ENCODE assay signal across 17 cellular contexts in the genomic region with DNA sequence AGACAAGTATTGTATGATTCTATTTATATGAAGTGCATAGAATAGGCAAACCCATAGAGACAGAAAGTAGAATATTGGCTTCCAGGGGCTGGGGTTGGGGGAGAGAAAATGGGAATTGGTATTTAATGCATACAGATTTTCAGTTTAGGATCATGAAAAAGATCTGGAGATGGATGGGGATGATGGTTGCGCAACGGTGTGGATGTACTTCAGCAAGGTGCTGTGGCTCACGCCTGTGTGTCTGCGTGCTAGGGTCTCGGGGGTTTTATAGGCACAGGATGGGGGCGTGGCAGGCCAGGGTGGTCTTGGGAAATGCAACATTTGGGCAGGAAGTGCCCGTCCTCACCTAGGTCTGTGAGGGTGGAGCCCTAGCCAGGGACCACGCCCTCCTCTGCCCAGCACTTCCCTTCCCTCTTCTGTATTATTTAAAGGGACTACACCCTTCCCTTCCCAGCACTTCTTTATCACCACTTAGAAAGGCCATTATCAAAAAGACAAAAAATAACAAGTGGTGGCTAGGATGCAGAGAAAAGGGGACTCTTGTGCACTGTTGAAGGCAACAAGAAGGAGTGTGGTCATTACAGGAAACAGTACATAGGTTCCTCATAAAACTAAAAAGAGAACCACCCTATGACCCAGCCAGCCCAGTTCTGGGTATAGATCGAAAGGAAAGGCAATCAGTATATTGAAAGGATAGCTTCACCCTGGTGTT. TPM values are rescaled to one million over a fixed set of nuclear protein-coding genes. Genes with fewer than 3 reads are reported as not detected.
DNase-seq lines count a peak whose midpoint lies in the region; ATAC-seq and TF ChIP-seq lines count a peak whose summit lies in the region.
"Had no signal": no experiment of that assay in that cellular context is flagged by ENCODE, and none has a peak within 500 bp of the region (broad histone marks: within the 10 kb centered on the region; RNA-seq: fewer than 3 reads in every experiment).

No MANE protein-coding gene starts in this region.

- no peak overlapping the region for H3K9ac ChIP-seq in BLaER1 treated with 17β-estradiol and CSF1 and Interleukin-3, amounts not matched to agents 10 nM and 100 nM
- H3K9ac ChIP-seq: BLaER1 had no signal

- H3K27ac Mint-ChIP-seq in naive thymus-derived CD4-positive, alpha-beta T cell: peak overlapping the region in 1 of 9 donors; percentile 0
- H3K27ac Mint-ChIP-seq: H9 had no signal

- POLR2A ChIA-PET in naive thymus-derived CD4-positive, alpha-beta T cell (lab: Charles Lee): no interaction called here

- DNase-seq in NOMO-1 treated with DMSO at 0.1 percent for 48 hours (lab: John Stamatoyannopoulos, UW; ENCODE audit: unreplicated experiment) (peak; percentile 16), NOMO-1 treated with dmso at 0.1 percent for 144 hours (lab: John Stamatoyannopoulos, UW; ENCODE audit: unreplicated experiment) (no peak)
- no peak for DNase-seq in naive thymus-derived CD4-positive, alpha-beta T cell
- DNase-seq: 8988T; AML-193; CD4-positive, alpha-beta memory T cell; DMS79; GOT3; H9 had no signal

- no peak overlapping the region for H3K27ac ChIP-seq in BLaER1 treated with 17β-estradiol and CSF1 and Interleukin-3, amounts not matched to agents 10 nM and 100 nM
- H3K27ac ChIP-seq in naive thymus-derived CD4-positive, alpha-beta T cell (ENCODE audit: low read depth, low read length): no peak overlapping the region
- H3K27ac ChIP-seq: BLaER1 had no signal

- H3K36me3 ChIP-seq in BLaER1 treated with 17β-estradiol and CSF1 and Interleukin-3, amounts not matched to agents 10 nM and 100 nM: no peaks in the 10 kb centered on the region
- no peaks in the 10 kb centered on the region for H3K36me3 ChIP-seq in naive thymus-derived CD4-positive, alpha-beta T cell (ENCODE audit: control insufficient read depth in 2 of 3, insufficient read depth in 3 of 3, low read length in 3 of 3)
- H3K36me3 ChIP-seq: BLaER1 had no signal

- TF ChIP-seq EP300 in Ishikawa (IDR thresholded peaks at IDR 0.05; ENCODE audit: borderline replicate concordance): no peak

- intact Hi-C loops in naive thymus-derived CD4-positive, alpha-beta T cell (cut with micrococcal nuclease): no loop called here

- no peaks in the 10 kb centered on the region for H4K20me1 ChIP-seq in BLaER1 treated with 17β-estradiol and CSF1 and Interleukin-3, amounts not matched to agents 10 nM and 100 nM
- H4K20me1 ChIP-seq: BLaER1 had no signal

- ATAC-seq in naive thymus-derived CD4-positive, alpha-beta T cell: peak; percentile 61
- ATAC-seq in GM19035 (IDR thresholded peaks at IDR 0.05; ENCODE audit: unreplicated experiment) (no peak), GM21528 (IDR thresholded peaks at IDR 0.05; ENCODE audit: low FRiP score, unreplicated experiment) (no peak)
- ATAC-seq: GM12878 had no signal

- H3K4me2 ChIP-seq in BLaER1 treated with 17β-estradiol and CSF1 and Interleukin-3, amounts not matched to agents 10 nM and 100 nM: peak overlapping the region in 7 of 11 experiments; percentile 14 to 75 (median 63); a peak in 12 of 22 replicates
- H3K4me2 ChIP-seq: BLaER1 had no signal

- H3K4me1 ChIP-seq in BLaER1 treated with 17β-estradiol and CSF1 and Interleukin-3, amounts not matched to agents 10 nM and 100 nM: peaks cover 21 to 38% (median 29%) of the 10 kb centered on the region in 10 experiments
- no peaks in the 10 kb centered on the region for H3K4me1 ChIP-seq in naive thymus-derived CD4-positive, alpha-beta T cell (ENCODE audit: control insufficient read depth in 2 of 2, insufficient read depth in 2 of 2, low read length in 2 of 2)

- H3K4me1 Mint-ChIP-seq in naive thymus-derived CD4-positive, alpha-beta T cell: peaks cover 0 to 13% (median 0%) of the 10 kb centered on the region in 7 donors
- H3K4me1 Mint-ChIP-seq: CD4-positive, alpha-beta memory T cell; H9 had no signal

- no peak for TF ChIP-seq RAD21 in Ishikawa (IDR thresholded peaks at IDR 0.05; ENCODE audit: low read depth)

- no peaks in the 10 kb centered on the region for H3K36me3 Mint-ChIP-seq in naive thymus-derived CD4-positive, alpha-beta T cell
- H3K36me3 Mint-ChIP-seq: CD4-positive, alpha-beta memory T cell had no signal

- H3K27me3 Mint-ChIP-seq in naive thymus-derived CD4-positive, alpha-beta T cell: peaks cover 3 to 59% (median 52%) of the 10 kb centered on the region in 5 donors

- CTCF ChIA-PET in naive thymus-derived CD4-positive, alpha-beta T cell (lab: Charles Lee): no interaction called here

- H3K9me3 Mint-ChIP-seq in naive thymus-derived CD4-positive, alpha-beta T cell: peaks cover 0 to 19% (median 4%) of the 10 kb centered on the region in 11 donors

- H3K27me3 ChIP-seq in BLaER1 treated with 17β-estradiol and CSF1 and Interleukin-3, amounts not matched to agents 10 nM and 100 nM: no peaks in the 10 kb centered on the region
- H3K27me3 ChIP-seq in naive thymus-derived CD4-positive, alpha-beta T cell (ENCODE audit: control insufficient read depth in 2 of 2, insufficient read depth in 2 of 2, low read length in 2 of 2): no peaks in the 10 kb centered on the region
- H3K27me3 ChIP-seq: BLaER1 had no signal

- peaks cover 0 to 3% (median 0%) of the 10 kb centered on the region in 11 experiments; a peak in 1 of 22 replicates for H3K9me3 ChIP-seq in BLaER1 treated with 17β-estradiol and CSF1 and Interleukin-3, amounts not matched to agents 10 nM and 100 nM (replicated peaks in 1 of 11)
- H3K9me3 ChIP-seq in naive thymus-derived CD4-positive, alpha-beta T cell (ENCODE audit: control insufficient read depth in 2 of 3, low read length in 3 of 3): no peaks in the 10 kb centered on the region
- H3K9me3 ChIP-seq: BLaER1 had no signal

- no peak overlapping the region for H3K4me3 Mint-ChIP-seq in naive thymus-derived CD4-positive, alpha-beta T cell
- H3K4me3 Mint-ChIP-seq: CD4-positive, alpha-beta memory T cell; H9 had no signal

- no peak overlapping the region for H3K4me3 ChIP-seq in BLaER1 treated with 17β-estradiol and CSF1 and Interleukin-3, amounts not matched to agents 10 nM and 100 nM
- H3K4me3 ChIP-seq in naive thymus-derived CD4-positive, alpha-beta T cell (ENCODE audit: low read length): no peak overlapping the region
- H3K4me3 ChIP-seq: BLaER1, GM12878 had no signal

TF ChIP-seq in Ishikawa, 13 proteins besides CTCF, POLR2A, EP300 and RAD21:
- TF ChIP-seq CEBPB (IDR thresholded peaks at IDR 0.05): 0 out of 2 replicates have a peak, but pooled peaks have one; percentile 27
- TF ChIP-seq EGR1 (IDR thresholded peaks at IDR 0.05): no peak

RNA-seq across cellular contexts. Expression of a gene that starts 29.0 kb away (rescaled TPM):
- total RNA-seq in naive thymus-derived CD4-positive, alpha-beta T cell: 10 to 100 TPM in 1 of 5 experiments, 1 to 10 TPM in 3, under 1 TPM in 1; 0.15 to 20.2 (median 2.5) TPM
- polyA plus RNA-seq in naive thymus-derived CD4-positive, alpha-beta T cell: not detected
- total RNA-seq: G401, H9, HT-29 had no signal
- polyA plus RNA-seq: CD4-positive, alpha-beta memory T cell had no signal

RNA-seq across cellular contexts. Expression of a gene that starts 32.5 kb away (rescaled TPM):
- not detected for total RNA-seq in naive thymus-derived CD4-positive, alpha-beta T cell
- polyA plus RNA-seq in naive thymus-derived CD4-positive, alpha-beta T cell: not detected
- total RNA-seq: CD4-positive, alpha-beta memory T cell; G401; GM12878; H9; HT-29 had no signal
- polyA plus RNA-seq: CD4-positive, alpha-beta memory T cell; GM12878 had no signal

RNA-seq across cellular contexts. Expression of a gene that starts 46.6 kb away (rescaled TPM):
- 1 to 10 TPM in 1 of 5 experiments, under 1 TPM in 1, not detected in 3; 0.27 to 4.0 TPM for total RNA-seq in naive thymus-derived CD4-positive, alpha-beta T cell
- under 1 TPM in 1 of 2 donors, not detected in 1; 0.11 TPM for polyA plus RNA-seq in naive thymus-derived CD4-positive, alpha-beta T cell
- total RNA-seq: CD4-positive, alpha-beta memory T cell; G401; GM12878; H9; HT-29 had no signal
- polyA plus RNA-seq: CD4-positive, alpha-beta memory T cell had no signal
